29 cellular contexts compared by ENCODE assay signal in genomic region chr1:158989424-158989823, GRCh38. TPM values are rescaled to one million over a fixed set of nuclear protein-coding genes. Genes with fewer than 3 reads are reported as not detected.
"Had no signal": no experiment of that assay in that cellular context is flagged by ENCODE, and none has a peak within 500 bp of the region (broad histone marks: within the 10 kb centered on the region; RNA-seq: fewer than 3 reads in every experiment).

No MANE protein-coding gene starts in this region.

- H3K9me3 Mint-ChIP-seq: neural progenitor cell had no signal

- H3K36me3 ChIP-seq: esophagus muscularis mucosa, heart right ventricle, neural progenitor cell, tibial artery, upper lobe of right lung had no signal

- H3K4me3 Mint-ChIP-seq: activated B cell treated with CpG ODN at 0.5 μM for 24 hours; activated naive CD8-positive, alpha-beta T cell treated with anti-CD3 and anti-CD28 coated beads, Interleukin-2, amount 50 U/mL, for 24 hours; mesothelial cell of epicardium; naive B cell; neural progenitor cell; stimulated activated naive CD8-positive, alpha-beta T cell treated with anti-CD3 and anti-CD28 coated beads, Interleukin-15, amount 100 ng/mL, for 72 hours; T-helper 2 cell treated with Interferon-gamma antibody and Interleukin-4, amounts not matched to agents 5 μg/mL and 100 μg/mL, for 36 hours had no signal

- H3K27me3 ChIP-seq: esophagus muscularis mucosa, heart right ventricle, neural progenitor cell, tibial artery, upper lobe of right lung had no signal

- H3K27ac Mint-ChIP-seq: activated B cell treated with CpG ODN at 0.5 μM for 24 hours; activated naive CD8-positive, alpha-beta T cell treated with anti-CD3 and anti-CD28 coated beads, Interleukin-2, amount 50 U/mL, for 24 hours; mesothelial cell of epicardium; neural progenitor cell; stimulated activated naive CD8-positive, alpha-beta T cell treated with anti-CD3 and anti-CD28 coated beads, Interleukin-15, amount 100 ng/mL, for 72 hours; T-helper 2 cell treated with Interferon-gamma antibody and Interleukin-4, amounts not matched to agents 5 μg/mL and 100 μg/mL, for 36 hours had no signal

- H3K27ac ChIP-seq: esophagus muscularis mucosa, foreskin keratinocyte, heart right ventricle, neural progenitor cell, parathyroid adenoma, psoas muscle, tibial artery, upper lobe of right lung had no signal

- H3K4me1 ChIP-seq: esophagus muscularis mucosa, foreskin keratinocyte, heart right ventricle, neural progenitor cell, parathyroid adenoma, psoas muscle, tibial artery, upper lobe of right lung had no signal

- H3K36me3 Mint-ChIP-seq: mesothelial cell of epicardium, neural progenitor cell had no signal

- DNase-seq: activated B cell treated with CpG ODN at 0.5 μM for 24 hours; activated CD8-positive, alpha-beta memory T cell treated with anti-CD3 and anti-CD28 coated beads for 24 hours; activated gamma-delta T cell treated with Interleukin-2 at 50 U/mL for 16 hours; activated naive CD4-positive, alpha-beta T cell treated with anti-CD3 and anti-CD28 coated beads, Interleukin-2, amount 50 U/mL, for 16 hours; activated naive CD8-positive, alpha-beta T cell treated with anti-CD3 and anti-CD28 coated beads, Interleukin-2, amount 50 U/mL, for 24 hours; dermis blood vessel endothelial cell; effector CD4-positive, alpha-beta T cell; foreskin keratinocyte; heart right ventricle; islet precursor cell; left cardiac atrium; naive B cell; occipital lobe; psoas muscle; right cardiac atrium; stimulated activated CD4-positive, alpha-beta T cell treated with anti-CD3 and anti-CD28 coated beads, Interleukin-12 subunit alpha, Interleukin-12 subunit beta, amount 100 ng/mL, for 4 hours; stimulated activated CD4-positive, alpha-beta T cell treated with anti-CD3 and anti-CD28 coated beads, Interleukin-4, amount 100 ng/mL, for 1 hour; stimulated activated naive CD8-positive, alpha-beta T cell treated with anti-CD3 and anti-CD28 coated beads, Interleukin-15, amount 100 ng/mL, for 72 hours; T-helper 1 cell; tibial artery; upper lobe of right lung had no signal

- H3K4me1 Mint-ChIP-seq: mesothelial cell of epicardium; neural progenitor cell; stimulated activated naive CD8-positive, alpha-beta T cell treated with anti-CD3 and anti-CD28 coated beads, Interleukin-15, amount 100 ng/mL, for 72 hours had no signal

- ATAC-seq: activated naive CD8-positive, alpha-beta T cell treated with anti-CD3 and anti-CD28 coated beads, Interleukin-2, amount 50 U/mL, for 24 hours; foreskin keratinocyte; heart right ventricle; left cardiac atrium; psoas muscle; right cardiac atrium; stimulated activated naive CD8-positive, alpha-beta T cell treated with anti-CD3 and anti-CD28 coated beads, Interleukin-15, amount 100 ng/mL, for 72 hours; upper lobe of right lung had no signal

- H3K9me3 ChIP-seq: esophagus muscularis mucosa, psoas muscle, tibial artery, upper lobe of right lung had no signal

- H3K4me3 ChIP-seq: esophagus muscularis mucosa, heart right ventricle, neural progenitor cell, psoas muscle, tibial artery, upper lobe of right lung had no signal

RNA-seq across cellular contexts. Expression of gene PYHIN1, which starts 58.1 kb away (rescaled TPM):
- total RNA-seq: bronchial epithelial cell, dermis blood vessel endothelial cell, glomerular endothelial cell, occipital lobe, skeletal muscle tissue had no signal
